In the genomic region with DNA sequence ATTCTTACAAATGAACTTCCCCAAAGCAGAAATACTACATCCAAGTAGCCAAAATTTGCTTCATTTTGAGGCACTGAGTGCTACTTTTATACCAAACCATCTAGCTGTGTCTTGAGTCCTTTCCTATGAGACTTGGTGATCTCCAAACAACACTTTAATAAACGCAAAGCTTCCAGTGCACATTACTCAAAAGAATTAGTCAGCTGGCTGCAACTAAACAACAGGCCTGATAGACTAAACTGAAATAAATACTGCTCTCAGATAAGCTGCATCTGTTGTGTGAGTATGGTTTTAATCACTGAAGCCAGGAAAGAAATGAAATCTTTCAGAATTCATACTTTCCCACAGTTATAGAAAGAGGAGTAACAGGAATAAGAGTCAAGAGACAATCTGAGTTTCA, we compare ENCODE assay signal across 17 cellular contexts.
A peak's percentile ranks its signal among the peaks of the same experiment; 100 is the strongest.
DNase-seq lines count a peak whose midpoint lies in the region; ATAC-seq and TF ChIP-seq lines count a peak whose summit lies in the region.
"Had no signal": no experiment of that assay in that cellular context is flagged by ENCODE, and none has a peak within 500 bp of the region (broad histone marks: within the 10 kb centered on the region; RNA-seq: fewer than 3 reads in every experiment).

No MANE protein-coding gene starts in this region.

- H3K4me3 ChIP-seq in breast epithelium (no peak overlapping the region), heart right ventricle (no peak overlapping the region), skeletal muscle satellite cell (ENCODE audit: low read length) (no peak overlapping the region)
- H3K4me3 ChIP-seq: BLaER1, psoas muscle had no signal

- H3K4me1 ChIP-seq in breast epithelium = no peaks in the 10 kb centered on the region
- peaks cover 0 to 21% (median 3%) of the 10 kb centered on the region in 9 donors for H3K4me1 ChIP-seq in heart right ventricle
- H3K4me1 ChIP-seq in skeletal muscle satellite cell (ENCODE audit: control insufficient read depth, insufficient read depth, low read length) = peaks cover 41% of the 10 kb centered on the region
- H3K4me1 ChIP-seq: BLaER1, psoas muscle had no signal

- H3K4me2 ChIP-seq in skeletal muscle satellite cell (ENCODE audit: low read length) = peak overlapping the region; percentile 50
- H3K4me2 ChIP-seq: BLaER1 had no signal

- 56 to 83% methylated on average over 1 of the region's 1 CpG for WGBS in heart right ventricle, 2 donors

- ATAC-seq in heart right ventricle (peak in 7 of 8 donors; percentile 34 to 68 (median 52)), HG03354 (IDR thresholded peaks at IDR 0.05; ENCODE audit: poor library complexity, severe bottlenecking, unreplicated experiment) (no peak), GM19328 (IDR thresholded peaks at IDR 0.05; ENCODE audit: unreplicated experiment) (no peak)
- ATAC-seq: activated T-cell treated with anti-CD3 and anti-CD28 coated beads, Interleukin-2, amount 50 U/mL, for 4 hours; naive thymus-derived CD4-positive, alpha-beta T cell; psoas muscle had no signal

- H3K36me3 ChIP-seq in breast epithelium = no peaks in the 10 kb centered on the region
- H3K36me3 ChIP-seq in heart right ventricle = peaks cover 0 to 97% (median 0%) of the 10 kb centered on the region in 9 donors
- peaks cover 17% of the 10 kb centered on the region for H3K36me3 ChIP-seq in skeletal muscle satellite cell (ENCODE audit: insufficient read depth, low read length)
- H3K36me3 ChIP-seq: BLaER1 had no signal

- intact Hi-C loops in breast epithelium (cut with DNase I; ENCODE audit: low total_unique reads) (no loop called here), heart right ventricle (cut with DNase I) (no loop called here)

- no peak for TF ChIP-seq POLR2A in breast epithelium (IDR thresholded peaks at IDR 0.05)

- TF ChIP-seq CTCF in breast epithelium (IDR thresholded peaks at IDR 0.05) (no peak), heart right ventricle (IDR thresholded peaks at IDR 0.05) (no peak)

- no peaks in the 10 kb centered on the region for H3K27me3 ChIP-seq in breast epithelium
- no peaks in the 10 kb centered on the region for H3K27me3 ChIP-seq in heart right ventricle
- no peaks in the 10 kb centered on the region for H3K27me3 ChIP-seq in skeletal muscle satellite cell (ENCODE audit: control insufficient read depth, insufficient read depth, low read length)
- H3K27me3 ChIP-seq: BLaER1 had no signal

- peak overlapping the region; percentile 64 for H3K9ac ChIP-seq in skeletal muscle satellite cell (ENCODE audit: low read depth, low read length)
- H3K9ac ChIP-seq: BLaER1 had no signal

- H3K27ac ChIP-seq in breast epithelium = peak overlapping the region; percentile 24 to 41
- H3K27ac ChIP-seq in heart right ventricle = peak overlapping the region in 8 of 10 donors; percentile 28 to 61 (median 41)
- H3K27ac ChIP-seq: BLaER1, psoas muscle had no signal

- H3K9me3 ChIP-seq in breast epithelium (no peaks in the 10 kb centered on the region), heart right ventricle (no peaks in the 10 kb centered on the region), skeletal muscle satellite cell (replicated peaks; ENCODE audit: low read length) (no peaks in the 10 kb centered on the region)
- H3K9me3 ChIP-seq: BLaER1, psoas muscle had no signal

- DNase-seq in HCEC 1CT (peak; percentile 64), breast epithelium (ENCODE audit: low spot score in 2 of 2) (no peak), heart right ventricle (no peak), NCI-H2081 treated with DMSO at 0.1 percent for 48 hours (lab: John Stamatoyannopoulos, UW) (no peak), activated gamma-delta T cell treated with Interleukin-2 at 50 U/mL for 16 hours (no peak)
- DNase-seq: activated CD4-positive, alpha-beta T cell treated with anti-CD3 and anti-CD28 coated beads, Interleukin-2, amount 50 U/mL, for 4 hours; activated T-cell treated with anti-CD3 and anti-CD28 coated beads, Interleukin-2, amount 50 U/mL, for 4 hours; DMS79; naive thymus-derived CD4-positive, alpha-beta T cell; NCI-H1092 treated with DMSO at 0.1 percent for 48 hours; psoas muscle; stimulated activated CD4-positive, alpha-beta T cell treated with anti-CD3 and anti-CD28 coated beads, Interleukin-1b, Interleukin-23, amount 100 ng/mL, for 48 hours; T-helper 9 cell had no signal

Comparison
In these comparisons a context has a peak if more than half of its experiments do, and no peak if none do; other contexts are left out.
1. ATAC-seq: peak in heart right ventricle (7 of 8); none in HG03354 (single experiment) and GM19328 (single experiment).